In genomic region chr1:35192056-35192852, GRCh38 we compare ENCODE assay signal across 1 cellular context.
A peak's percentile ranks its signal among the peaks of the same experiment; 100 is the strongest.
TF ChIP-seq lines count a peak whose summit lies in the region.

No MANE protein-coding gene starts in this region.

TF ChIP-seq in SK-N-SH, 30 proteins besides CTCF, POLR2A, EP300 and RAD21 (continued from another document):
- TF ChIP-seq, protein P1, sequence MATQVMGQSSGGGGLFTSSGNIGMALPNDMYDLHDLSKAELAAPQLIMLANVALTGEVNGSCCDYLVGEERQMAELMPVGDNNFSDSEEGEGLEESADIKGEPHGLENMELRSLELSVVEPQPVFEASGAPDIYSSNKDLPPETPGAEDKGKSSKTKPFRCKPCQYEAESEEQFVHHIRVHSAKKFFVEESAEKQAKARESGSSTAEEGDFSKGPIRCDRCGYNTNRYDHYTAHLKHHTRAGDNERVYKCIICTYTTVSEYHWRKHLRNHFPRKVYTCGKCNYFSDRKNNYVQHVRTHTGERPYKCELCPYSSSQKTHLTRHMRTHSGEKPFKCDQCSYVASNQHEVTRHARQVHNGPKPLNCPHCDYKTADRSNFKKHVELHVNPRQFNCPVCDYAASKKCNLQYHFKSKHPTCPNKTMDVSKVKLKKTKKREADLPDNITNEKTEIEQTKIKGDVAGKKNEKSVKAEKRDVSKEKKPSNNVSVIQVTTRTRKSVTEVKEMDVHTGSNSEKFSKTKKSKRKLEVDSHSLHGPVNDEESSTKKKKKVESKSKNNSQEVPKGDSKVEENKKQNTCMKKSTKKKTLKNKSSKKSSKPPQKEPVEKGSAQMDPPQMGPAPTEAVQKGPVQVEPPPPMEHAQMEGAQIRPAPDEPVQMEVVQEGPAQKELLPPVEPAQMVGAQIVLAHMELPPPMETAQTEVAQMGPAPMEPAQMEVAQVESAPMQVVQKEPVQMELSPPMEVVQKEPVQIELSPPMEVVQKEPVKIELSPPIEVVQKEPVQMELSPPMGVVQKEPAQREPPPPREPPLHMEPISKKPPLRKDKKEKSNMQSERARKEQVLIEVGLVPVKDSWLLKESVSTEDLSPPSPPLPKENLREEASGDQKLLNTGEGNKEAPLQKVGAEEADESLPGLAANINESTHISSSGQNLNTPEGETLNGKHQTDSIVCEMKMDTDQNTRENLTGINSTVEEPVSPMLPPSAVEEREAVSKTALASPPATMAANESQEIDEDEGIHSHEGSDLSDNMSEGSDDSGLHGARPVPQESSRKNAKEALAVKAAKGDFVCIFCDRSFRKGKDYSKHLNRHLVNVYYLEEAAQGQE (IDR thresholded peaks at IDR 0.05; ENCODE audit: low read depth, low read length) = no peak
- TF ChIP-seq POLR2AphosphoS5 (IDR thresholded peaks at IDR 0.05; ENCODE audit: low read depth, low read length) (peak; percentile 57; the same call in 1 of the 2 replicates), MEF2A (IDR thresholded peaks at IDR 0.05; ENCODE audit: borderline replicate concordance, low read depth) (no peak), NFIC (IDR thresholded peaks at IDR 0.05; ENCODE audit: borderline replicate concordance) (no peak), USF1 (IDR thresholded peaks at IDR 0.05; ENCODE audit: borderline replicate concordance, low read depth) (no peak), MXI1 (IDR thresholded peaks at IDR 0.05; ENCODE audit: low read depth, low read length) (peak; percentile 73), EZH2phosphoT487 (IDR thresholded peaks at IDR 0.05; ENCODE audit: borderline replicate concordance, low read depth) (no peak), RXRA (IDR thresholded peaks at IDR 0.05; ENCODE audit: borderline replicate concordance, low read depth) (no peak), GABPA (IDR thresholded peaks at IDR 0.05; ENCODE audit: low read depth) (no peak; the same call in 1 of the 2 replicates), SIN3A (IDR thresholded peaks at IDR 0.05; ENCODE audit: borderline replicate concordance, low read depth, low read length) (peak; percentile 78; the same call in 1 of the 2 replicates), FOSL2 (IDR thresholded peaks at IDR 0.05; ENCODE audit: borderline replicate concordance, low read depth) (no peak), RCOR1 (IDR thresholded peaks at IDR 0.05; ENCODE audit: low read length) (no peak), USF2 (IDR thresholded peaks at IDR 0.05; ENCODE audit: borderline replicate concordance, low read depth, low read length) (no peak), SMC3 (IDR thresholded peaks at IDR 0.05; ENCODE audit: low read depth, low read length) (no peak), TCF12 (IDR thresholded peaks at IDR 0.05) (no peak), NRF1 (IDR thresholded peaks at IDR 0.05; ENCODE audit: low read depth, low read length) (peak; percentile 71), GATA2 (CRISPR knock-in tag; IDR thresholded peaks at IDR 0.05) (no peak), FOXJ3 (CRISPR knock-in tag; IDR thresholded peaks at IDR 0.05) (no peak), CHD2 (IDR thresholded peaks at IDR 0.05; ENCODE audit: low read length, partially characterized antibody) (peak; percentile 18), JUND (IDR thresholded peaks at IDR 0.05) (no peak; the same call in 1 of the 2 replicates)
- TF ChIP-seq, protein P2, sequence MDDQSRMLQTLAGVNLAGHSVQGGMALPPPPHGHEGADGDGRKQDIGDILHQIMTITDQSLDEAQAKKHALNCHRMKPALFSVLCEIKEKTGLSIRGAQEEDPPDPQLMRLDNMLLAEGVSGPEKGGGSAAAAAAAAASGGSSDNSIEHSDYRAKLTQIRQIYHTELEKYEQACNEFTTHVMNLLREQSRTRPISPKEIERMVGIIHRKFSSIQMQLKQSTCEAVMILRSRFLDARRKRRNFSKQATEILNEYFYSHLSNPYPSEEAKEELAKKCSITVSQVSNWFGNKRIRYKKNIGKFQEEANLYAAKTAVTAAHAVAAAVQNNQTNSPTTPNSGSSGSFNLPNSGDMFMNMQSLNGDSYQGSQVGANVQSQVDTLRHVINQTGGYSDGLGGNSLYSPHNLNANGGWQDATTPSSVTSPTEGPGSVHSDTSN (IDR thresholded peaks at IDR 0.05) = peak; percentile 14; the same call in 1 of the 2 replicates
- TF ChIP-seq, protein P3, sequence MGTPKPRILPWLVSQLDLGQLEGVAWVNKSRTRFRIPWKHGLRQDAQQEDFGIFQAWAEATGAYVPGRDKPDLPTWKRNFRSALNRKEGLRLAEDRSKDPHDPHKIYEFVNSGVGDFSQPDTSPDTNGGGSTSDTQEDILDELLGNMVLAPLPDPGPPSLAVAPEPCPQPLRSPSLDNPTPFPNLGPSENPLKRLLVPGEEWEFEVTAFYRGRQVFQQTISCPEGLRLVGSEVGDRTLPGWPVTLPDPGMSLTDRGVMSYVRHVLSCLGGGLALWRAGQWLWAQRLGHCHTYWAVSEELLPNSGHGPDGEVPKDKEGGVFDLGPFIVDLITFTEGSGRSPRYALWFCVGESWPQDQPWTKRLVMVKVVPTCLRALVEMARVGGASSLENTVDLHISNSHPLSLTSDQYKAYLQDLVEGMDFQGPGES (IDR thresholded peaks at IDR 0.05; ENCODE audit: low read depth, low read length) = no peak
